1 cellular context compared by ENCODE assay signal in the genomic region with DNA sequence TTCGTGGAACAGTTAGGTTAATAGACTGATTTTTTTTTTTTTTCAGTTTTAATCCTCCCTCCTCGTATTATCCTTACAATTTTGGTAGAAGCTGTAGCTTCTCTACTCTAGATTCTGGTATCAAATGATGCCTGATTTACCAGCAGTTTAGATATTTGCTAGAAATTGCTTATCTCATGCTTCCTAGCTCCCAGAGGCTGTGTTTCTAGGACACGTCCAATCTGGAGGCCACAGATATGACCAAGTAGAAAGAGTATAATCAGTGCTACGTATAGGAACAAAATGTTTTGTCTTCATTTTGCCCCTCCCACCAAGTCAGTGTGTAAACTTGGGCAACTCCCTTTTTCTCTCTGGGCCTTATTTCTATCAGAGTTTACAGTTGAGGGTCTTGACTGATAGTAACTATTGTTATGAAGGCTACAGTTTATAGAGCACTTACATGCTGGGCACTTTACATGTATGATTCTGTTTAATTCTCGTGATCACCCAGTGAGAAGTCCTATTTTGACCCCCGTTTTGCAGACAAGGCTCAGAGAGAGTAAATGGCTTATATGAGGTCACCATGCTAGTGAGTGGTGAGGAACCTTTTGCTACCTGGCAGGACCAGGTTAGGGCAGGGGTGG.
A peak's percentile ranks its signal among the peaks of the same experiment; 100 is the strongest.
TF ChIP-seq lines count a peak whose summit lies in the region.

No MANE protein-coding gene starts in this region.

TF ChIP-seq in K562, 482 proteins besides CTCF, POLR2A, EP300 and RAD21 (continued from another document and continues in another):
- TF ChIP-seq PRDM10 (IDR thresholded peaks at IDR 0.05; ENCODE audit: partially characterized antibody) (peak; percentile 44), PHB2 (IDR thresholded peaks at IDR 0.05; ENCODE audit: low read depth) (peak; percentile 73; the same call in 1 of the 2 replicates), HDAC8 (tag; IDR thresholded peaks at IDR 0.05) (no peak), CTBP1 (IDR thresholded peaks at IDR 0.05; ENCODE audit: borderline replicate concordance) (peak; percentile 49; the same call in 1 of the 2 replicates), ZNF212 (CRISPR knock-in tag; IDR thresholded peaks at IDR 0.05) (no peak), DACH1 (IDR thresholded peaks at IDR 0.05; ENCODE audit: partially characterized antibody) (peak; percentile 51), ZNF311 (CRISPR knock-in tag; IDR thresholded peaks at IDR 0.05) (no peak), SAFB (IDR thresholded peaks at IDR 0.05; ENCODE audit: borderline replicate concordance, low read depth, low read length) (no peak), ZNF609 (CRISPR knock-in tag; IDR thresholded peaks at IDR 0.05; ENCODE audit: borderline replicate concordance) (no peak), ZNF445 (CRISPR knock-in tag; IDR thresholded peaks at IDR 0.05; ENCODE audit: low read depth) (no peak), ZNF24 (IDR thresholded peaks at IDR 0.05) (no peak), ETV5 (CRISPR knock-in tag; IDR thresholded peaks at IDR 0.05; ENCODE audit: low read depth) (no peak), ZNF12 (CRISPR knock-in tag; IDR thresholded peaks at IDR 0.05) (no peak), HNRNPLL (IDR thresholded peaks at IDR 0.05; ENCODE audit: low read depth, low read length, poor library complexity, severe bottlenecking) (no peak), RHOXF2B (CRISPR knock-in tag; conservative IDR thresholded peaks at IDR 0.05) (no peak), STAT5B (CRISPR knock-in tag; IDR thresholded peaks at IDR 0.05) (no peak), TCFL5 (CRISPR knock-in tag; conservative IDR thresholded peaks at IDR 0.05) (no peak), ZNF3 (CRISPR knock-in tag; IDR thresholded peaks at IDR 0.05) (no peak), ATF4 (CRISPR knock-in tag; IDR thresholded peaks at IDR 0.05) (no peak), CBFA2T2 (conservative IDR thresholded peaks at IDR 0.05) (peak; percentile 95), HEY1 (CRISPR knock-in tag; IDR thresholded peaks at IDR 0.05; ENCODE audit: borderline replicate concordance) (no peak), ATF7 (IDR thresholded peaks at IDR 0.05) (peak; percentile 63), ZNF764 (CRISPR knock-in tag; IDR thresholded peaks at IDR 0.05; ENCODE audit: low read depth) (no peak), KAT7 (CRISPR knock-in tag; IDR thresholded peaks at IDR 0.05; ENCODE audit: borderline replicate concordance) (no peak), ZFP36 (IDR thresholded peaks at IDR 0.05; ENCODE audit: low read depth, low read length, partially characterized antibody) (no peak), MTA1 (IDR thresholded peaks at IDR 0.05; ENCODE audit: borderline replicate concordance) (0 out of 2 replicates have a peak, but pooled peaks have one; percentile 38), SMARCE1 (IDR thresholded peaks at IDR 0.05) (peak; percentile 93), MEIS2 (IDR thresholded peaks at IDR 0.05; ENCODE audit: partially characterized antibody) (no peak), ZNF707 (CRISPR knock-in tag; conservative IDR thresholded peaks at IDR 0.05) (no peak), HDAC6 (IDR thresholded peaks at IDR 0.05; ENCODE audit: low read depth, low read length) (no peak), RNF2 (IDR thresholded peaks at IDR 0.05) (peak; percentile 64), ARID2 (IDR thresholded peaks at IDR 0.05) (no peak), ZNF75A (CRISPR knock-in tag; IDR thresholded peaks at IDR 0.05) (no peak), NKRF (IDR thresholded peaks at IDR 0.05; ENCODE audit: borderline replicate concordance) (no peak), CBX8 (IDR thresholded peaks at IDR 0.05; ENCODE audit: borderline replicate concordance, extremely low read depth, low read depth, low read length, poor library complexity, severe bottlenecking) (no peak), HOXB6 (CRISPR knock-in tag; IDR thresholded peaks at IDR 0.05; ENCODE audit: borderline replicate concordance) (no peak), EZH2 (IDR thresholded peaks at IDR 0.05; ENCODE audit: borderline replicate concordance, low read depth, low read length) (no peak), TAF1 (IDR thresholded peaks at IDR 0.05; ENCODE audit: control insufficient read depth, extremely low read depth, insufficient read depth, low read length, severe bottlenecking) (no peak), PTTG1 (tag; IDR thresholded peaks at IDR 0.05; ENCODE audit: low read depth) (no peak), HDGF (IDR thresholded peaks at IDR 0.05) (no peak)
- TF ChIP-seq, protein P1, sequence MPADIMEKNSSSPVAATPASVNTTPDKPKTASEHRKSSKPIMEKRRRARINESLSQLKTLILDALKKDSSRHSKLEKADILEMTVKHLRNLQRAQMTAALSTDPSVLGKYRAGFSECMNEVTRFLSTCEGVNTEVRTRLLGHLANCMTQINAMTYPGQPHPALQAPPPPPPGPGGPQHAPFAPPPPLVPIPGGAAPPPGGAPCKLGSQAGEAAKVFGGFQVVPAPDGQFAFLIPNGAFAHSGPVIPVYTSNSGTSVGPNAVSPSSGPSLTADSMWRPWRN (IDR thresholded peaks at IDR 0.05; ENCODE audit: low read depth) = no peak
- TF ChIP-seq, protein P2, sequence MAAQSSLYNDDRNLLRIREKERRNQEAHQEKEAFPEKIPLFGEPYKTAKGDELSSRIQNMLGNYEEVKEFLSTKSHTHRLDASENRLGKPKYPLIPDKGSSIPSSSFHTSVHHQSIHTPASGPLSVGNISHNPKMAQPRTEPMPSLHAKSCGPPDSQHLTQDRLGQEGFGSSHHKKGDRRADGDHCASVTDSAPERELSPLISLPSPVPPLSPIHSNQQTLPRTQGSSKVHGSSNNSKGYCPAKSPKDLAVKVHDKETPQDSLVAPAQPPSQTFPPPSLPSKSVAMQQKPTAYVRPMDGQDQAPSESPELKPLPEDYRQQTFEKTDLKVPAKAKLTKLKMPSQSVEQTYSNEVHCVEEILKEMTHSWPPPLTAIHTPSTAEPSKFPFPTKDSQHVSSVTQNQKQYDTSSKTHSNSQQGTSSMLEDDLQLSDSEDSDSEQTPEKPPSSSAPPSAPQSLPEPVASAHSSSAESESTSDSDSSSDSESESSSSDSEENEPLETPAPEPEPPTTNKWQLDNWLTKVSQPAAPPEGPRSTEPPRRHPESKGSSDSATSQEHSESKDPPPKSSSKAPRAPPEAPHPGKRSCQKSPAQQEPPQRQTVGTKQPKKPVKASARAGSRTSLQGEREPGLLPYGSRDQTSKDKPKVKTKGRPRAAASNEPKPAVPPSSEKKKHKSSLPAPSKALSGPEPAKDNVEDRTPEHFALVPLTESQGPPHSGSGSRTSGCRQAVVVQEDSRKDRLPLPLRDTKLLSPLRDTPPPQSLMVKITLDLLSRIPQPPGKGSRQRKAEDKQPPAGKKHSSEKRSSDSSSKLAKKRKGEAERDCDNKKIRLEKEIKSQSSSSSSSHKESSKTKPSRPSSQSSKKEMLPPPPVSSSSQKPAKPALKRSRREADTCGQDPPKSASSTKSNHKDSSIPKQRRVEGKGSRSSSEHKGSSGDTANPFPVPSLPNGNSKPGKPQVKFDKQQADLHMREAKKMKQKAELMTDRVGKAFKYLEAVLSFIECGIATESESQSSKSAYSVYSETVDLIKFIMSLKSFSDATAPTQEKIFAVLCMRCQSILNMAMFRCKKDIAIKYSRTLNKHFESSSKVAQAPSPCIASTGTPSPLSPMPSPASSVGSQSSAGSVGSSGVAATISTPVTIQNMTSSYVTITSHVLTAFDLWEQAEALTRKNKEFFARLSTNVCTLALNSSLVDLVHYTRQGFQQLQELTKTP (IDR thresholded peaks at IDR 0.05; ENCODE audit: low read depth in 1 of 2, partially characterized antibody in 2 of 2) = peak in 1 of 2 experiments; percentile 69
- TF ChIP-seq, protein P3, sequence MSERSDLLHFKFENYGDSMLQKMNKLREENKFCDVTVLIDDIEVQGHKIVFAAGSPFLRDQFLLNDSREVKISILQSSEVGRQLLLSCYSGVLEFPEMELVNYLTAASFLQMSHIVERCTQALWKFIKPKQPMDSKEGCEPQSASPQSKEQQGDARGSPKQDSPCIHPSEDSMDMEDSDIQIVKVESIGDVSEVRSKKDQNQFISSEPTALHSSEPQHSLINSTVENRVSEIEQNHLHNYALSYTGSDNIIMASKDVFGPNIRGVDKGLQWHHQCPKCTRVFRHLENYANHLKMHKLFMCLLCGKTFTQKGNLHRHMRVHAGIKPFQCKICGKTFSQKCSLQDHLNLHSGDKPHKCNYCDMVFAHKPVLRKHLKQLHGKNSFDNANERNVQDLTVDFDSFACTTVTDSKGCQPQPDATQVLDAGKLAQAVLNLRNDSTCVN (CRISPR knock-in tag; IDR thresholded peaks at IDR 0.05) = no peak
- TF ChIP-seq, protein P4, sequence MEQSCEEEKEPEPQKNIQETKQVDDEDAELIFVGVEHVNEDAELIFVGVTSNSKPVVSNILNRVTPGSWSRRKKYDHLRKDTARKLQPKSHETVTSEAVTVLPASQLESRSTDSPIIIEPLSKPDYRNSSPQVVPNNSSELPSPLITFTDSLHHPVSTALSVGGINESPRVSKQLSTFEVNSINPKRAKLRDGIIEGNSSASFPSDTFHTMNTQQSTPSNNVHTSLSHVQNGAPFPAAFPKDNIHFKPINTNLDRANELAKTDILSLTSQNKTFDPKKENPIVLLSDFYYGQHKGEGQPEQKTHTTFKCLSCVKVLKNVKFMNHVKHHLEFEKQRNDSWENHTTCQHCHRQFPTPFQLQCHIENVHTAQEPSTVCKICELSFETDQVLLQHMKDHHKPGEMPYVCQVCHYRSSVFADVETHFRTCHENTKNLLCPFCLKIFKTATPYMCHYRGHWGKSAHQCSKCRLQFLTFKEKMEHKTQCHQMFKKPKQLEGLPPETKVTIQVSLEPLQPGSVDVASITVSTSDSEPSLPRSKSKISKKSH (CRISPR knock-in tag; IDR thresholded peaks at IDR 0.05) = no peak
